12 cellular contexts compared by ENCODE assay signal in the genomic region with DNA sequence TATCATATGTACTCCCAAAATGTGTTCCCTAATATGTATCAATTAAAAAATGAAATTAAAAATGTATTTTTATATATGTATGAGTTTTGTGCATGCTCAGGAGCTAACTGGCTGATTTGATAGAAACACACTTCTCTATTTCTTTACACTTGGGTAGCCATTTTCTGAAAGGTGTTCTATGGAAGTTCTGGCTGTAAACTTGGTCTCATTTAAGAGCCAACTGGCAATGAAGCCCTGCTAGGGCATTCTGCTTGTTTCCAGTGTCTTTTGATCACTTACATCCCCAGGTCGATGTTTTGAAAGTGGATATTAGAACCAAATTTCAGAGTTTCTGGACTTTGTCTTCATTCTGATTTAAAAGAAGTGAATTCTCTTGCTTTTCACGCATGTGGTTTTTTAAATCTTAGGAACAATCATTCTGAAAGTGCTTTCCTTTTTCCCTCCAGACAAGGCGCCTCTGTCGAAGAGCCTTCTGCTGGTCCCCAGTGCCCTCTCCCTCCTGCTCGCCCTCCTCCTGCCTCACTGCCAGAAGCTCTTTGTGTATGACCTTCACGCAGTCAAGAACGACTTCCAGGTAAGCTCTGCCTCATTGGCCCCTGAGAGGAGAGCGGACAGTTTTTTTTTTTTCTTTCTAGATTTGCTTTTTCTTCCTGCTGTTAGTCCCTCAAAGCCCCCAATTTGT. TPM values are rescaled to one million over a fixed set of nuclear protein-coding genes. Genes with fewer than 3 reads are reported as not detected.
DNase-seq lines count a peak whose midpoint lies in the region; ATAC-seq and TF ChIP-seq lines count a peak whose summit lies in the region.
"Had no signal": no experiment of that assay in that cellular context is flagged by ENCODE, and none has a peak within 500 bp of the region (broad histone marks: within the 10 kb centered on the region; RNA-seq: fewer than 3 reads in every experiment).

No MANE protein-coding gene starts in this region.

- no peak overlapping the region for H3K4me3 ChIP-seq in DND-41 (ENCODE audit: low read depth in 1 of 2, low read length in 2 of 2)
- H3K4me3 ChIP-seq in endodermal cell (ENCODE audit: low read length) = no peak overlapping the region
- H3K4me3 ChIP-seq in Peyer's patch = peak overlapping the region in 1 of 4 donors; percentile 6
- no peak overlapping the region for H3K4me3 ChIP-seq in left lung
- H3K4me3 ChIP-seq: smooth muscle cell, vagina had no signal

- no peaks in the 10 kb centered on the region for H3K27me3 Mint-ChIP-seq in endodermal cell (ENCODE audit: insufficient read depth)

- H3K4me2 ChIP-seq in DND-41 (ENCODE audit: insufficient read depth, low read length) = no peak overlapping the region
- H3K4me2 ChIP-seq: smooth muscle cell had no signal

- no peaks in the 10 kb centered on the region for H3K27me3 ChIP-seq in DND-41 (ENCODE audit: insufficient read depth, low read length, poor library complexity)
- no peaks in the 10 kb centered on the region for H3K27me3 ChIP-seq in endodermal cell (ENCODE audit: control insufficient read depth, insufficient read depth, low read length, poor library complexity, severe bottlenecking)
- no peaks in the 10 kb centered on the region for H3K27me3 ChIP-seq in Peyer's patch
- no peaks in the 10 kb centered on the region for H3K27me3 ChIP-seq in left lung
- H3K27me3 ChIP-seq: vagina had no signal

- 92 to 95% methylated on average over 2 to 8 of the region's 8 CpGs for WGBS in endodermal cell (ENCODE audit: insufficient coverage in 1 of 2, insufficient read length in 1 of 2), 2 experiments

- H3K4me1 ChIP-seq in DND-41 (ENCODE audit: insufficient read depth, low read length) = no peaks in the 10 kb centered on the region
- H3K4me1 ChIP-seq in endodermal cell (ENCODE audit: control insufficient read depth, insufficient read depth, low read length) = no peaks in the 10 kb centered on the region
- no peaks in the 10 kb centered on the region for H3K4me1 ChIP-seq in Peyer's patch
- H3K4me1 ChIP-seq in left lung = peaks cover 0 to 20% of the 10 kb centered on the region in 2 donors
- H3K4me1 ChIP-seq: vagina had no signal

- peak overlapping the region; percentile 59 for H3K27ac Mint-ChIP-seq in endodermal cell

- H3K36me3 ChIP-seq in DND-41 (ENCODE audit: insufficient read depth, low read length) = peaks cover 37% of the 10 kb centered on the region
- H3K36me3 ChIP-seq in endodermal cell (ENCODE audit: control insufficient read depth, insufficient read depth, low read length) = peaks cover 33% of the 10 kb centered on the region
- H3K36me3 ChIP-seq in Peyer's patch = peaks cover 0 to 18% (median 0%) of the 10 kb centered on the region in 3 donors
- peaks cover 0 to 27% of the 10 kb centered on the region in 2 donors for H3K36me3 ChIP-seq in left lung

- peaks cover 35% of the 10 kb centered on the region for H3K36me3 Mint-ChIP-seq in endodermal cell (ENCODE audit: low read depth)

- H3K9me3 ChIP-seq in DND-41 (ENCODE audit: insufficient read depth, low read length, severe bottlenecking) (no peaks in the 10 kb centered on the region), endodermal cell (ENCODE audit: control insufficient read depth, low read length) (peaks cover 13% of the 10 kb centered on the region), Peyer's patch (no peaks in the 10 kb centered on the region), left lung (no peaks in the 10 kb centered on the region)
- H3K9me3 ChIP-seq: vagina had no signal

- H3K9ac ChIP-seq in DND-41 (ENCODE audit: low read depth, low read length) (no peak overlapping the region), endodermal cell (ENCODE audit: extremely low read depth, low read length, poor library complexity, severe bottlenecking) (no peak overlapping the region)

- H3K27ac ChIP-seq in DND-41 (ENCODE audit: low read length) = 0 out of 2 replicates have a peak overlapping the region, but pooled peaks have one; percentile 51
- H3K27ac ChIP-seq in endodermal cell (ENCODE audit: low read depth, low read length) = no peak overlapping the region
- peak overlapping the region in 2 of 4 donors; percentile 9 to 22 for H3K27ac ChIP-seq in Peyer's patch
- H3K27ac ChIP-seq in left lung = peak overlapping the region in 1 of 2 donors; percentile 57
- H3K27ac ChIP-seq: vagina had no signal

- H2AFZ ChIP-seq in DND-41 (ENCODE audit: low read depth, low read length) = no peak overlapping the region

- ATAC-seq in DND-41 (ENCODE audit: insufficient read depth, low read depth) (no peak; the same call in 1 of the 3 replicates), GM19452 (IDR thresholded peaks at IDR 0.05; ENCODE audit: unreplicated experiment) (peak; percentile 68), HG03520 (IDR thresholded peaks at IDR 0.05; ENCODE audit: unreplicated experiment) (peak; percentile 36), left lung (no peak)

- DNase-seq in DND-41 = no peak
- no peak for DNase-seq in endodermal cell
- DNase-seq in Peyer's patch = no peak
- no peak for DNase-seq in left lung
- DNase-seq in NCI-H2107 treated with DMSO at 0.1 percent for 48 hours (lab: John Stamatoyannopoulos, UW; ENCODE audit: unreplicated experiment) = no peak
- DNase-seq in iPS-NIHi11 (ENCODE audit: low spot score) = no peak
- DNase-seq: Right ventricle myocardium superior had no signal

- TF ChIP-seq CTCF in DND-41 (IDR thresholded peaks at IDR 0.05; ENCODE audit: borderline replicate concordance, extremely low read depth, low read length, poor library complexity, severe bottlenecking) = no peak
- TF ChIP-seq CTCF in endodermal cell (conservative IDR thresholded peaks at IDR 0.05) = no peak
- no peak for TF ChIP-seq CTCF in Peyer's patch (IDR thresholded peaks at IDR 0.05)
- TF ChIP-seq CTCF in left lung (IDR thresholded peaks at IDR 0.05) = no peak

- H3K9me3 Mint-ChIP-seq in endodermal cell = peaks cover 6% of the 10 kb centered on the region

- H3K4me1 Mint-ChIP-seq in endodermal cell = no peaks in the 10 kb centered on the region

- intact Hi-C loops in left lung (cut with DNase I) = no loop called here

- peaks cover 24% of the 10 kb centered on the region for H4K20me1 ChIP-seq in DND-41 (ENCODE audit: insufficient read depth, low read length)

- H3K79me2 ChIP-seq in DND-41 (ENCODE audit: insufficient read depth, low read length) = peaks cover 70% of the 10 kb centered on the region

- TF ChIP-seq POLR2A in Peyer's patch (IDR thresholded peaks at IDR 0.05) = no peak

- no peak overlapping the region for H3K4me3 Mint-ChIP-seq in endodermal cell

RNA-seq across cellular contexts. Expression of gene GPR18, which starts 20.1 kb away (rescaled TPM):
- total RNA-seq in endodermal cell (not detected), Peyer's patch (1 to 10 TPM in 1 of 4 donors, under 1 TPM in 1, not detected in 2; 0.53 to 4.1 TPM), left lung (under 1 TPM; 0.17 to 0.55 TPM)
- not detected for polyA plus RNA-seq in endodermal cell (2013, experiment 1 of 2)
- not detected for polyA plus RNA-seq in endodermal cell (2013, experiment 2 of 2)
- total RNA-seq: G401, Right ventricle myocardium superior, smooth muscle cell, vagina had no signal
- polyA plus RNA-seq: smooth muscle cell had no signal

RNA-seq across cellular contexts. Expression of gene UBAC2, which starts 37.5 kb away (rescaled TPM):
- total RNA-seq in endodermal cell (10 to 100 TPM; 72.7 to 80.4 TPM), Peyer's patch (10 to 100 TPM; 38.8 to 67.8 (median 63.4) TPM), left lung (10 to 100 TPM; 56.1 to 57.4 TPM)
- 78.5 TPM for polyA plus RNA-seq in endodermal cell (2013, experiment 1 of 2)
- 70.0 TPM for polyA plus RNA-seq in endodermal cell (2013, experiment 2 of 2)

Comparison
In these comparisons a context has a peak if more than half of its experiments do, and no peak if none do; other contexts are left out.
1. ATAC-seq: peak in GM19452 (single experiment) and HG03520 (single experiment); none in DND-41 (single experiment) and left lung (single experiment).